Comparison of ENCODE assay signal across 16 cellular contexts in genomic region chr7:20346577-20346976, GRCh38. TPM values are rescaled to one million over a fixed set of nuclear protein-coding genes. Genes with fewer than 3 reads are reported as not detected.
"Had no signal": no experiment of that assay in that cellular context is flagged by ENCODE, and none has a peak within 500 bp of the region (broad histone marks: within the 10 kb centered on the region; RNA-seq: fewer than 3 reads in every experiment).

No MANE protein-coding gene starts in this region.

- H3K9ac ChIP-seq: SK-N-SH had no signal

- DNase-seq: Karpas-422, KG1, MM.1S, NCI-H1092 treated with DMSO at 0.1 percent for 48 hours, NCI-H1436, NCI-H187, NCI-H2029, NCI-H2171 treated with DMSO at 0.1 percent for 48 hours, NCI-H524, NCI-H526 treated with DMSO at 0.1 percent for 48 hours, NCI-H748 treated with DMSO at 0.1 percent for 48 hours, Right ventricle myocardium superior, RPMI8226, SK-N-SH, SW 1271 had no signal

- H3K4me2 ChIP-seq: SK-N-SH had no signal

- H3K9me3 ChIP-seq: SK-N-SH had no signal

RNA-seq across cellular contexts. Expression of gene ITGB8, which starts 15.9 kb away (rescaled TPM):
- total RNA-seq: HepG2 had no signal
